Comparison of ENCODE assay signal across 27 cellular contexts in genomic region chr12:5301539-5301938, GRCh38.
"Had no signal": no experiment of that assay in that cellular context is flagged by ENCODE, and none has a peak within 500 bp of the region (broad histone marks: within the 10 kb centered on the region; RNA-seq: fewer than 3 reads in every experiment).

No MANE protein-coding gene starts in this region.

- H3K27me3 ChIP-seq: neural progenitor cell, ovary, stomach, thyroid gland, tibial nerve, upper lobe of left lung, vagina had no signal

- H3K27ac Mint-ChIP-seq: natural killer cell; nephron; neural progenitor cell; progenitor cell of endocrine pancreas; stimulated activated effector memory CD8-positive, alpha-beta T cell treated with anti-CD3 and anti-CD28 coated beads, Interleukin-12 subunit alpha, Interleukin-12 subunit beta, amount 100 ng/mL, for 72 hours; stimulated activated naive B cell treated with anti-CD40 and anti-IgM and Interleukin-4, amounts not matched to agents 10 μg/mL and 1 μg/mL and 100 μg/mL, for 72 hours; stimulated activated naive CD8-positive, alpha-beta T cell treated with anti-CD3 and anti-CD28 coated beads, Interleukin-15, Interleukin-2, amounts not matched to agents 100 ng/mL and 50 ng/mL, for 24 hours had no signal

- H3K36me3 ChIP-seq: neural progenitor cell, ovary, stomach, thoracic aorta, thyroid gland, tibial nerve, upper lobe of left lung, vagina had no signal

- H3K4me3 Mint-ChIP-seq: natural killer cell; nephron; neural progenitor cell; stimulated activated effector memory CD8-positive, alpha-beta T cell treated with anti-CD3 and anti-CD28 coated beads, Interleukin-12 subunit alpha, Interleukin-12 subunit beta, amount 100 ng/mL, for 72 hours; stimulated activated naive B cell treated with anti-CD40 and anti-IgM and Interleukin-4, amounts not matched to agents 10 μg/mL and 1 μg/mL and 100 μg/mL, for 72 hours; stimulated activated naive CD8-positive, alpha-beta T cell treated with anti-CD3 and anti-CD28 coated beads, Interleukin-15, Interleukin-2, amounts not matched to agents 100 ng/mL and 50 ng/mL, for 24 hours had no signal

- H3K9me3 Mint-ChIP-seq: natural killer cell; nephron; neural progenitor cell; stimulated activated effector memory CD8-positive, alpha-beta T cell treated with anti-CD3 and anti-CD28 coated beads, Interleukin-12 subunit alpha, Interleukin-12 subunit beta, amount 100 ng/mL, for 72 hours; stimulated activated naive B cell treated with anti-CD40 and anti-IgM and Interleukin-4, amounts not matched to agents 10 μg/mL and 1 μg/mL and 100 μg/mL, for 72 hours; stimulated activated naive CD8-positive, alpha-beta T cell treated with anti-CD3 and anti-CD28 coated beads, Interleukin-15, Interleukin-2, amounts not matched to agents 100 ng/mL and 50 ng/mL, for 24 hours had no signal

- H3K36me3 Mint-ChIP-seq: natural killer cell; neural progenitor cell; stimulated activated effector memory CD8-positive, alpha-beta T cell treated with anti-CD3 and anti-CD28 coated beads, Interleukin-12 subunit alpha, Interleukin-12 subunit beta, amount 100 ng/mL, for 72 hours; stimulated activated naive B cell treated with anti-CD40 and anti-IgM and Interleukin-4, amounts not matched to agents 10 μg/mL and 1 μg/mL and 100 μg/mL, for 72 hours had no signal

- H3K4me1 ChIP-seq: neural progenitor cell, parathyroid adenoma, psoas muscle, stomach, thyroid gland, tibial nerve, vagina had no signal

- H3K9me3 ChIP-seq: ovary, psoas muscle, stomach, thoracic aorta, thyroid gland, tibial nerve, upper lobe of left lung, vagina had no signal

- H3K4me1 Mint-ChIP-seq: natural killer cell; nephron; neural progenitor cell; stimulated activated effector memory CD8-positive, alpha-beta T cell treated with anti-CD3 and anti-CD28 coated beads, Interleukin-12 subunit alpha, Interleukin-12 subunit beta, amount 100 ng/mL, for 72 hours; stimulated activated naive B cell treated with anti-CD40 and anti-IgM and Interleukin-4, amounts not matched to agents 10 μg/mL and 1 μg/mL and 100 μg/mL, for 72 hours had no signal

- H3K27ac ChIP-seq: neural progenitor cell, ovary, parathyroid adenoma, psoas muscle, skin epidermis, stomach, thoracic aorta, thyroid gland, tibial nerve, upper lobe of left lung, vagina had no signal

- DNase-seq: natural killer cell; occipital lobe; ovary; posterior cingulate gyrus; psoas muscle; right cardiac atrium; stimulated activated CD4-positive, alpha-beta T cell treated with anti-CD3 and anti-CD28 coated beads, Interleukin-15, amount 100 ng/mL, for 24 hours; stimulated activated CD4-positive, alpha-beta T cell treated with anti-CD3 and anti-CD28 coated beads, Interleukin-2, amount 100 ng/mL, for 24 hours; stimulated activated CD4-positive, alpha-beta T cell treated with anti-CD3 and anti-CD28 coated beads, Interleukin-2, amount 100 ng/mL, for 48 hours; stimulated activated CD4-positive, alpha-beta T cell treated with anti-CD3 and anti-CD28 coated beads, Interleukin-4, amount 100 ng/mL, for 24 hours; stimulated activated naive B cell treated with anti-CD40 and anti-IgM and Interleukin-4, amounts not matched to agents 10 μg/mL and 1 μg/mL and 100 μg/mL, for 72 hours; stimulated activated naive CD4-positive, alpha-beta T cell treated with Interleukin-2 at 50 U/mL for 16 hours; stomach; thyroid gland; trophoblast cell; upper lobe of left lung had no signal

- H3K4me3 ChIP-seq: neural progenitor cell, ovary, psoas muscle, skin epidermis, stomach, thoracic aorta, thyroid gland, tibial nerve, upper lobe of left lung, vagina had no signal

- ATAC-seq: natural killer cell; psoas muscle; right cardiac atrium; sciatic nerve; stimulated activated effector memory CD8-positive, alpha-beta T cell treated with anti-CD3 and anti-CD28 coated beads, Interleukin-12 subunit alpha, Interleukin-12 subunit beta, amount 100 ng/mL, for 72 hours; stimulated activated naive B cell treated with anti-CD40 and anti-IgM and Interleukin-4, amounts not matched to agents 10 μg/mL and 1 μg/mL and 100 μg/mL, for 72 hours had no signal
